9 cellular contexts compared by ENCODE assay signal in the genomic region with DNA sequence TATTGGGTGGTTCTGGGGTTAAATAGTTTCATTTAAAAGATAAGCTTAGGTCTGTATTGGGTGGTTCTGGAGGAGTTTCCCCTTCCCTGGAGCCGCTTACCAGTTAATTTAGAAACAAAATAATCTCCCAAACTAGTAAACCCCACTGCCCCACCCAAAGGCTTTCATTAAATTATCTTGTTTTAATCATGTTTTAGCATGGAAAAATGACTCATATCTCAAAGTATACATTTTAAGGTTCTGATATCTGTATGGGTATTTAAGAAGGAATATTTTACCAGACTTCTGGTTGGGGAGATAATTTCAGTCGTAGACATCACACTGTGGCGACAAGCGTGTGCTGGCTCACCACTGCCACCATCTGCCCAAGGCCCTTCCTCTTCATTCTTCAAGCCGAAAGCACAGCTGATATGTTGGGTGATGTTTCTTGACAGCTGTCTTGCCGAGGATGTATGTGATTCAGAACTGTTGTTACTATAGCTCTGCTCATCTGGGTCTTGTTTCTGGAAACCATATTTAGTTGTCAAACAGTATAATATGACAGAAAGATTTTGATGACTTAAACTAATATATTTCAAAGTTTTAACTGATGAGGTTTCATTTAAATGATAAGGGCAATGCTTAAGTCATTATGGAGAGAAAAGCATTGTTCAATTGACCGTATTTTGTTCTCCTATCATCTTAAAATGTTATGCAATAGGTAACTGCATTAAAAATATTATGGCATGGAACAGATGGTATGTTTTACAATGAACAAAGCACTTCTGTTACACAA. TPM values are rescaled to one million over a fixed set of nuclear protein-coding genes. Genes with fewer than 3 reads are reported as not detected.
DNase-seq lines count a peak whose midpoint lies in the region; ATAC-seq, FAIRE-seq and TF ChIP-seq lines count a peak whose summit lies in the region.
"Had no signal": no experiment of that assay in that cellular context is flagged by ENCODE, and none has a peak within 500 bp of the region (broad histone marks: within the 10 kb centered on the region; RNA-seq: fewer than 3 reads in every experiment).

No MANE protein-coding gene starts in this region.

- H3K27ac ChIP-seq in keratinocyte (ENCODE audit: control insufficient read depth, insufficient read depth, low read length) = no peak overlapping the region
- H3K27ac ChIP-seq in testis = no peak overlapping the region
- H3K27ac ChIP-seq in sigmoid colon = no peak overlapping the region

- H3K9me3 ChIP-seq in keratinocyte (ENCODE audit: control insufficient read depth, low read depth, low read length) (no peaks in the 10 kb centered on the region), testis (no peaks in the 10 kb centered on the region), sigmoid colon (no peaks in the 10 kb centered on the region)

- H3K4me3 Mint-ChIP-seq in activated T-cell treated with anti-CD3 and anti-CD28 coated beads, Interleukin-2, amount 50 U/mL, for 4 hours = no peak overlapping the region

- intact Hi-C loops in testis (cut with DNase I; ENCODE audit: low total_unique reads) (no loop called here), sigmoid colon (cut with DNase I) (no loop called here)

- ATAC-seq in activated T-cell treated with anti-CD3 and anti-CD28 coated beads, Interleukin-2, amount 50 U/mL, for 4 hours = peak; percentile 68 to 76
- no peak for ATAC-seq in GM18870 (IDR thresholded peaks at IDR 0.05; ENCODE audit: unreplicated experiment)

- H3K9me1 ChIP-seq in keratinocyte (ENCODE audit: control insufficient read depth, extremely low read depth, insufficient read depth, low read length) = no peaks in the 10 kb centered on the region

- FAIRE-seq in keratinocyte (lab: Jason Lieb, UNC) = peak; percentile 69

- H3K27me3 Mint-ChIP-seq in activated T-cell treated with anti-CD3 and anti-CD28 coated beads, Interleukin-2, amount 50 U/mL, for 4 hours (ENCODE audit: low read depth) = peaks cover 36% of the 10 kb centered on the region

- H3K79me2 ChIP-seq in keratinocyte (ENCODE audit: control insufficient read depth, insufficient read depth, low read length) = no peaks in the 10 kb centered on the region

- DNase-seq in BJ (ENCODE audit: low read depth) (no peak), GM20000 (ENCODE audit: low spot score) (peak; percentile 60), NCI-H748 (lab: John Stamatoyannopoulos, UW; ENCODE audit: unreplicated experiment) (peak; percentile 29), keratinocyte (ENCODE audit: low read depth, low spot score) (no peak), testis (peak; percentile 42), sigmoid colon (no peak)
- DNase-seq in activated T-cell treated with anti-CD3 and anti-CD28 coated beads, Interleukin-2, amount 50 U/mL, for 4 hours = peak; percentile 29

- H3K4me2 ChIP-seq in keratinocyte (ENCODE audit: control insufficient read depth, extremely low read depth, insufficient read depth, low read depth, low read length) = no peak overlapping the region

- H3K4me1 ChIP-seq in keratinocyte (ENCODE audit: control insufficient read depth, extremely low read depth, insufficient read depth, low read length) (peaks cover 10% of the 10 kb centered on the region), testis (peaks cover 5% of the 10 kb centered on the region), sigmoid colon (peaks cover 0 to 11% (median 11%) of the 10 kb centered on the region in 4 donors)

- POLR2A ChIA-PET in BJ (lab: Charles Lee) = no interaction called here

- no peak overlapping the region for H2AFZ ChIP-seq in keratinocyte (ENCODE audit: control insufficient read depth, low read length)

- WGBS in testis, 2 donors = 36 to 60% methylated on average over 7 of the region's 7 CpGs
- 10 to 18% methylated on average over 7 of the region's 7 CpGs for WGBS in sigmoid colon, 2 donors

- no peak for TF ChIP-seq EP300 in sigmoid colon (IDR thresholded peaks at IDR 0.05)

- H3K36me3 Mint-ChIP-seq in activated T-cell treated with anti-CD3 and anti-CD28 coated beads, Interleukin-2, amount 50 U/mL, for 4 hours (ENCODE audit: insufficient read depth) = no peaks in the 10 kb centered on the region

- TF ChIP-seq POLR2A in testis (IDR thresholded peaks at IDR 0.05) (no peak), sigmoid colon (IDR thresholded peaks at IDR 0.05) (no peak)

- peaks cover 15% of the 10 kb centered on the region for H3K27me3 ChIP-seq in BJ (ENCODE audit: control insufficient read depth, insufficient read depth, low read length)
- H3K27me3 ChIP-seq in keratinocyte (ENCODE audit: control insufficient read depth, extremely low read depth, insufficient read depth, low read length) = peaks cover 31% of the 10 kb centered on the region
- H3K27me3 ChIP-seq in testis = no peaks in the 10 kb centered on the region
- H3K27me3 ChIP-seq in sigmoid colon = peaks cover 6 to 38% (median 11%) of the 10 kb centered on the region in 3 donors

- H3K9me3 Mint-ChIP-seq in activated T-cell treated with anti-CD3 and anti-CD28 coated beads, Interleukin-2, amount 50 U/mL, for 4 hours = no peaks in the 10 kb centered on the region

- dilution Hi-C loops in keratinocyte (cut with MboI; ENCODE audit: extremely low pct_ligation_motif_present, low sequenced_read_pairs) = loop anchor here (25.0 kb wide), 1 partner anchor 473 kb away; the partner anchor contains the start of gene FAM136A

- no peaks in the 10 kb centered on the region for H4K20me1 ChIP-seq in keratinocyte (ENCODE audit: control insufficient read depth, extremely low read depth, insufficient read depth, low read length)

- CTCF ChIA-PET in BJ (lab: Yijun Ruan, JAX) = interaction anchor here (0.6 to 2.5 kb wide), 6 partner anchors 11 to 140 kb away, joined by 3 to 9 read pairs (median 4); partner anchors contain the start of gene ADD2

- H3K36me3 ChIP-seq in BJ (ENCODE audit: control insufficient read depth, insufficient read depth, low read length) = no peaks in the 10 kb centered on the region
- H3K36me3 ChIP-seq in keratinocyte (ENCODE audit: control insufficient read depth in 2 of 2, extremely low read depth in 1 of 2, insufficient read depth in 2 of 2, low read length in 2 of 2) = no peaks in the 10 kb centered on the region
- H3K36me3 ChIP-seq in testis (ENCODE audit: low read depth, missing control alignments) = no peaks in the 10 kb centered on the region
- H3K36me3 ChIP-seq in sigmoid colon = no peaks in the 10 kb centered on the region

- peaks cover 11% of the 10 kb centered on the region for H3K4me1 Mint-ChIP-seq in activated T-cell treated with anti-CD3 and anti-CD28 coated beads, Interleukin-2, amount 50 U/mL, for 4 hours (ENCODE audit: low read depth)

- H3K9ac ChIP-seq in keratinocyte (ENCODE audit: control insufficient read depth, extremely low read depth, insufficient read depth, low read length) = no peak overlapping the region

- peak; percentile 48 for TF ChIP-seq CTCF in BJ (IDR thresholded peaks at IDR 0.05; ENCODE audit: insufficient read depth, low read depth, low read length)
- TF ChIP-seq CTCF in GM20000 (IDR thresholded peaks at IDR 0.05; ENCODE audit: extremely low read depth, missing control alignments) = peak; percentile 54
- peak; percentile 61 to 96 (median 72) for TF ChIP-seq CTCF in keratinocyte (optimal IDR thresholded peaks at IDR 0.05 in 1 of 3, IDR thresholded peaks at IDR 0.05 in 1 of 3, conservative IDR thresholded peaks at IDR 0.05 in 1 of 3; ENCODE audit: extremely low read depth in 1 of 3, insufficient read depth in 2 of 3, low read length in 3 of 3)
- TF ChIP-seq CTCF in testis (IDR thresholded peaks at IDR 0.05) = peak in 1 of 3 experiments; percentile 14
- no peak for TF ChIP-seq CTCF in sigmoid colon (IDR thresholded peaks at IDR 0.05)

- no peak overlapping the region for H3K4me3 ChIP-seq in BJ (ENCODE audit: low read depth, low read length)
- no peak overlapping the region for H3K4me3 ChIP-seq in keratinocyte (ENCODE audit: control insufficient read depth in 2 of 3, extremely low read depth in 1 of 3, insufficient read depth in 2 of 3, low read depth in 1 of 3, low read length in 3 of 3)
- no peak overlapping the region for H3K4me3 ChIP-seq in testis
- no peak overlapping the region for H3K4me3 ChIP-seq in sigmoid colon

RNA-seq across cellular contexts. Expression of gene FIGLA, which starts 5.1 kb away (rescaled TPM):
- not detected in 2 replicates for polyA plus RNA-seq in BJ (2011; rRNA removed)
- polyA minus RNA-seq in BJ (2011; rRNA and poly(A)+ RNA removed) = not detected in 2 replicates
- not detected for total RNA-seq in activated T-cell treated with anti-CD3 and anti-CD28 coated beads, Interleukin-2, amount 50 U/mL, for 4 hours
- not detected in 3 replicates for polyA plus RNA-seq in keratinocyte
- not detected for polyA plus RNA-seq in keratinocyte (2011; ENCODE audit: low read depth)
- not detected in 2 replicates for polyA plus RNA-seq in keratinocyte (2011; cell fraction: cytosol; rRNA removed)
- polyA plus RNA-seq in keratinocyte (2011; cell fraction: nucleus; rRNA removed) = not detected in 2 replicates
- not detected in 2 replicates for polyA plus RNA-seq in keratinocyte (2012; ENCODE audit: low replicate concordance)
- not detected in 3 replicates for polyA minus RNA-seq in keratinocyte
- not detected for polyA minus RNA-seq in keratinocyte (2011; cell fraction: cytosol; rRNA and poly(A)+ RNA removed)
- polyA minus RNA-seq in keratinocyte (2011; cell fraction: nucleus; rRNA and poly(A)+ RNA removed) = not detected in 2 replicates
- total RNA-seq in testis = under 1 TPM in 1 of 2 donors, not detected in 1; 0.62 TPM
- 0.69 TPM for polyA plus RNA-seq in testis (ENCODE audit: insufficient read depth, low read depth, low replicate concordance)
- not detected for total RNA-seq in sigmoid colon
- not detected for polyA plus RNA-seq in sigmoid colon
- total RNA-seq: urinary bladder had no signal
- polyA plus RNA-seq: urinary bladder had no signal

RNA-seq across cellular contexts. Expression of gene ADD2, which starts 17.3 kb away (rescaled TPM):
- not detected in 2 replicates for polyA plus RNA-seq in BJ (2011; rRNA removed)
- polyA minus RNA-seq in BJ (2011; rRNA and poly(A)+ RNA removed) = 0.05 TPM in 1 of 2 replicates, not detected in the other
- 10 to 100 TPM in 1 of 3 donors, 1 to 10 TPM in 2; 4.8 to 13.7 (median 8.0) TPM for total RNA-seq in activated T-cell treated with anti-CD3 and anti-CD28 coated beads, Interleukin-2, amount 50 U/mL, for 4 hours
- 0.05 to 0.19 TPM in 2 of 3 replicates, not detected in the other for polyA plus RNA-seq in keratinocyte
- polyA plus RNA-seq in keratinocyte (2011; ENCODE audit: low read depth) = not detected
- polyA plus RNA-seq in keratinocyte (2011; cell fraction: cytosol; rRNA removed) = 0.06 and 0.13 TPM in 2 replicates
- polyA plus RNA-seq in keratinocyte (2011; cell fraction: nucleus; rRNA removed) = 0.07 and 0.14 TPM in 2 replicates
- polyA plus RNA-seq in keratinocyte (2012; ENCODE audit: low replicate concordance) = 0.38 TPM in 1 of 2 replicates, not detected in the other
- polyA minus RNA-seq in keratinocyte = 0.13 to 0.98 TPM in 2 of 3 replicates, not detected in the other
- not detected for polyA minus RNA-seq in keratinocyte (2011; cell fraction: cytosol; rRNA and poly(A)+ RNA removed)
- polyA minus RNA-seq in keratinocyte (2011; cell fraction: nucleus; rRNA and poly(A)+ RNA removed) = not detected in 2 replicates
- total RNA-seq in testis = 1 to 10 TPM; 5.1 to 6.1 TPM
- 5.8 TPM for polyA plus RNA-seq in testis (ENCODE audit: insufficient read depth, low read depth, low replicate concordance)
- total RNA-seq in sigmoid colon = 1 to 10 TPM; 1.3 to 5.8 (median 3.9) TPM
- 1 to 10 TPM in 1 of 3 donors, under 1 TPM in 1, not detected in 1; under 0.01 to 2.7 TPM for polyA plus RNA-seq in sigmoid colon

RNA-seq across cellular contexts. Expression of gene CLEC4F, which starts 35.1 kb away (rescaled TPM):
- polyA plus RNA-seq in BJ (2011; rRNA removed) = not detected in 2 replicates
- not detected in 2 replicates for polyA minus RNA-seq in BJ (2011; rRNA and poly(A)+ RNA removed)
- not detected for total RNA-seq in activated T-cell treated with anti-CD3 and anti-CD28 coated beads, Interleukin-2, amount 50 U/mL, for 4 hours
- not detected in 3 replicates for polyA plus RNA-seq in keratinocyte
- not detected for polyA plus RNA-seq in keratinocyte (2011; ENCODE audit: low read depth)
- polyA plus RNA-seq in keratinocyte (2011; cell fraction: cytosol; rRNA removed) = not detected in 2 replicates
- polyA plus RNA-seq in keratinocyte (2011; cell fraction: nucleus; rRNA removed) = not detected in 2 replicates
- polyA plus RNA-seq in keratinocyte (2012; ENCODE audit: low replicate concordance) = not detected in 2 replicates
- polyA minus RNA-seq in keratinocyte = not detected in 3 replicates
- not detected for polyA minus RNA-seq in keratinocyte (2011; cell fraction: cytosol; rRNA and poly(A)+ RNA removed)
- not detected in 2 replicates for polyA minus RNA-seq in keratinocyte (2011; cell fraction: nucleus; rRNA and poly(A)+ RNA removed)
- under 1 TPM; 0.31 to 0.79 TPM for total RNA-seq in testis
- polyA plus RNA-seq in testis (ENCODE audit: insufficient read depth, low read depth, low replicate concordance) = 2.6 TPM
- total RNA-seq in sigmoid colon = under 1 TPM in 1 of 4 donors, not detected in 3; 0.55 TPM
- under 1 TPM in 1 of 3 donors, not detected in 2; 0.15 TPM for polyA plus RNA-seq in sigmoid colon
- total RNA-seq: urinary bladder had no signal

RNA-seq across cellular contexts. Expression of gene CD207, which starts 50.3 kb away (rescaled TPM):
- polyA plus RNA-seq in BJ (2011; rRNA removed) = not detected in 2 replicates
- not detected in 2 replicates for polyA minus RNA-seq in BJ (2011; rRNA and poly(A)+ RNA removed)
- total RNA-seq in activated T-cell treated with anti-CD3 and anti-CD28 coated beads, Interleukin-2, amount 50 U/mL, for 4 hours = not detected
- not detected in 3 replicates for polyA plus RNA-seq in keratinocyte
- not detected for polyA plus RNA-seq in keratinocyte (2011; ENCODE audit: low read depth)
- polyA plus RNA-seq in keratinocyte (2011; cell fraction: cytosol; rRNA removed) = not detected in 2 replicates
- not detected in 2 replicates for polyA plus RNA-seq in keratinocyte (2011; cell fraction: nucleus; rRNA removed)
- polyA plus RNA-seq in keratinocyte (2012; ENCODE audit: low replicate concordance) = not detected in 2 replicates
- not detected in 3 replicates for polyA minus RNA-seq in keratinocyte
- polyA minus RNA-seq in keratinocyte (2011; cell fraction: cytosol; rRNA and poly(A)+ RNA removed) = not detected
- not detected in 2 replicates for polyA minus RNA-seq in keratinocyte (2011; cell fraction: nucleus; rRNA and poly(A)+ RNA removed)
- total RNA-seq in testis = under 1 TPM; 0.19 to 0.79 TPM
- polyA plus RNA-seq in testis (ENCODE audit: insufficient read depth, low read depth, low replicate concordance) = 1.5 TPM
- total RNA-seq in sigmoid colon = under 1 TPM in 2 of 4 donors, not detected in 2; 0.27 to 0.71 TPM
- polyA plus RNA-seq in sigmoid colon = under 1 TPM in 1 of 3 donors, not detected in 2; 0.06 TPM
- total RNA-seq: urinary bladder had no signal

Comparison
In these comparisons a context has a peak if more than half of its experiments do, and no peak if none do; other contexts are left out.
1. DNase-seq: peak in GM20000 (single experiment), NCI-H748 (single experiment), activated T-cell treated with anti-CD3 and anti-CD28 coated beads, Interleukin-2, amount 50 U/mL, for 4 hours (single experiment) and testis (single experiment); none in BJ (single experiment), keratinocyte (single experiment) and sigmoid colon (single experiment).
2. CTCF ChIP-seq: peak in BJ (single experiment), GM20000 (single experiment) and keratinocyte (3 of 3); none in sigmoid colon (0 of 4).